In the genomic region with DNA sequence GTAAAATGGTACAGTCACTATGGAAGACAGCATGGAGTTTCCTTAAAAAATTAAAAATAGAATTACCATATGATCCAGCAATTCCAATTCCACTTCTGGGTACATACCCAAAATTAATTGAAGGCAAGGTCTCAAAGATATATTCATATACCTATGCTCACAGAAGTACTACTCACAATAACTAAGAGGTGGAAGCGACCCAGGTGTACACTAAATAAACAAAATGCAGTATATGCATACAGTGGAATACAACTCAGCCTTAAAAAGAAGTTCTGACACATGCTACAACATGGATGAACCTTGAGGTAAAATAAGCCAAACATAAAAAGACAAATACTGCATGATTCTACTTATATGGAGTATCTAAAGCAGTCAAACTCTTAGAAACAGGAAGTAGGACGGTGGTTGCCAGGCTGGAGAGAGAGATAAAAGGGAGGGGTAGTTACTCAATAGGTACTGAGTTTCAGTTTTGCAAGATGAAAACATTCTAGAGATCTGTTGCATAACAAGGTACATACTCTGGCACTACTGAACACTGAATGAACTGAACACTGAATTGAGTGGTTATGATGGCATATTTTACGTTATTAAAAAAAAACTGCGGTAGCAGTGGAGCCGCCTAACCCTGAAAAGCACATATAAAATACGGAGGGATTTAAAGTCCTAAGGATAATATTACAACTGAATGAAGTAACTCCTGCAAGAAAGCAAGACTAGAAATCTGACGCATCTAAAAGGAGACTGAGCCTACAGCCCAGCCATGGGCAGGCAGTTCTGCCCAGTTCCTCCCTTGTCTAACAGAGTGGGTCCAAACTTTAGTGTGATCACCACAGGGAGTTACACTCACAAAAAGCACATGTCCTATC, we compare ENCODE assay signal across 1 cellular context.
TF ChIP-seq lines count a peak whose summit lies in the region.

No MANE protein-coding gene starts in this region.

TF ChIP-seq in endothelial cell of umbilical vein, 7 proteins besides CTCF, POLR2A, EP300 and RAD21:
- TF ChIP-seq EZH2 (IDR thresholded peaks at IDR 0.05; ENCODE audit: borderline replicate concordance, low read depth, low read length, severe bottlenecking) (no peak), JUN (IDR thresholded peaks at IDR 0.05; ENCODE audit: borderline replicate concordance, insufficient read depth, insufficient read length, low read depth) (no peak), MYC (IDR thresholded peaks at IDR 0.05; ENCODE audit: low read depth, low read length) (no peak), POLR2AphosphoS5 (IDR thresholded peaks at IDR 0.05; ENCODE audit: insufficient read depth, low read depth, low read length) (no peak), GATA2 (IDR thresholded peaks at IDR 0.05; ENCODE audit: insufficient read depth, insufficient read length, low read depth, low read length) (no peak), FOS (IDR thresholded peaks at IDR 0.05; ENCODE audit: borderline replicate concordance, insufficient read depth, low read length) (no peak)
- TF ChIP-seq, protein P1, sequence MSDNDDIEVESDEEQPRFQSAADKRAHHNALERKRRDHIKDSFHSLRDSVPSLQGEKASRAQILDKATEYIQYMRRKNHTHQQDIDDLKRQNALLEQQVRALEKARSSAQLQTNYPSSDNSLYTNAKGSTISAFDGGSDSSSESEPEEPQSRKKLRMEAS (IDR thresholded peaks at IDR 0.05; ENCODE audit: insufficient read depth, insufficient read length): no peak
TF ChIP-seq in endothelial cell of umbilical vein: peak in this region for 0.
